11 cellular contexts compared by ENCODE assay signal in the genomic region with DNA sequence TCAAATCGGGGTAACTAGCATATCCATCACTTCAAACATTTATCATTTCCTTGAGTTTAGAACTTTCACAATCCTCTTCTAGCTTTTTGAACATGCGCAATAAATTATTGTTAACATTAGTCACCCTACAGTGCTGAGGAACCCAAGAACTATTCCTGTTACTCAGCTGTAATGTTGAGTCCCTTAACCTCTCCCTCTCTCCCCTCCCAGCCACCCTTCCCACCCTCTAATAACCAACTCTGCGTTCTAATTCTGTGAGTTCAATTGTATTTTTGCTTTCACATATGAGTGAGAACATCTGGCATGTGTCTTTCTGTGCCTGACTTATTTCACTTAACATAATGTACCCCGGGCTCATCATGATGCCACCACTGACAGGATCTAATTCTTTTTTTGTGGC.
DNase-seq lines count a peak whose midpoint lies in the region; ATAC-seq, FAIRE-seq and TF ChIP-seq lines count a peak whose summit lies in the region.
"Had no signal": no experiment of that assay in that cellular context is flagged by ENCODE, and none has a peak within 500 bp of the region (broad histone marks: within the 10 kb centered on the region; RNA-seq: fewer than 3 reads in every experiment).

No MANE protein-coding gene starts in this region.

- DNase-seq in A549 (ENCODE audit: low read depth in 1 of 2, low spot score in 1 of 2) (peak; percentile 27 to 49), H4 (ENCODE audit: low spot score) (peak; percentile 31), hepatic stellate cell (ENCODE audit: low spot score) (peak; percentile 77), suprapubic skin (ENCODE audit: low spot score in 2 of 2) (no peak)
- DNase-seq: body of pancreas; KBM-7; stimulated activated naive CD4-positive, alpha-beta T cell had no signal

- no peak for FAIRE-seq in A549 (lab: Jason Lieb, UNC)

- TF ChIP-seq CTCF in A549 (IDR thresholded peaks at IDR 0.05) (no peak), WI38 (IDR thresholded peaks at IDR 0.05; ENCODE audit: low read depth, low read length) (no peak), suprapubic skin (IDR thresholded peaks at IDR 0.05) (no peak)

- H3K4me2 ChIP-seq in A549: peak overlapping the region; percentile 65

- H3K4me1 ChIP-seq in A549 (peaks cover 46% of the 10 kb centered on the region), suprapubic skin (peaks cover 29% of the 10 kb centered on the region)

- 28% methylated on average over 4 of the region's 4 CpGs for WGBS in A549 (ENCODE audit: missing lambda C conversion rate)
- 63% methylated on average over 4 of the region's 4 CpGs for WGBS in suprapubic skin

- no peak for TF ChIP-seq RAD21 in A549 (conservative IDR thresholded peaks at IDR 0.05 in 1 of 2, IDR thresholded peaks at IDR 0.05 in 1 of 2)

- TF ChIP-seq EP300 in A549 (IDR thresholded peaks at IDR 0.05) (no peak), suprapubic skin (IDR thresholded peaks at IDR 0.05) (no peak)

- H3K9me3 ChIP-seq in A549 (no peaks in the 10 kb centered on the region), suprapubic skin (no peaks in the 10 kb centered on the region)
- H3K9me3 ChIP-seq: body of pancreas had no signal

- H3K27me3 ChIP-seq in suprapubic skin: no peaks in the 10 kb centered on the region
- H3K27me3 ChIP-seq: body of pancreas had no signal

- POLR2A ChIA-PET in A549 (lab: Yijun Ruan, JAX): interaction anchor here (1.7 kb wide), 1 partner anchor 107 kb away, joined by 4 read pairs; no protein-coding TSS in a partner anchor

- CTCF ChIA-PET in A549 (lab: Yijun Ruan, JAX): interaction anchor here (1.5 kb wide), 1 partner anchor 11 kb away, joined by 4 read pairs; no protein-coding TSS in a partner anchor

- ATAC-seq in A549: peak; percentile 70; a peak in 5 of 6 replicates
- ATAC-seq in HG02610 (IDR thresholded peaks at IDR 0.05; ENCODE audit: unreplicated experiment): no peak
- ATAC-seq in GM18858 (IDR thresholded peaks at IDR 0.05; ENCODE audit: unreplicated experiment): no peak
- ATAC-seq in HG03460 (IDR thresholded peaks at IDR 0.05; ENCODE audit: unreplicated experiment): no peak
- ATAC-seq: body of pancreas had no signal

- TF ChIP-seq POLR2A in A549 (IDR thresholded peaks at IDR 0.05; ENCODE audit: low read length) (no peak), suprapubic skin (IDR thresholded peaks at IDR 0.05) (no peak)

- H3K27ac ChIP-seq in A549 (peak overlapping the region; percentile 57 to 78; a peak in 5 of 6 replicates), suprapubic skin (no peak overlapping the region)
- H3K27ac ChIP-seq: body of pancreas had no signal

- H3K4me3 ChIP-seq in A549 (no peak overlapping the region), WI38 (ENCODE audit: low read depth, low read length) (peak overlapping the region; percentile 39), suprapubic skin (no peak overlapping the region)
- H3K4me3 ChIP-seq: body of pancreas had no signal

- H3K36me3 ChIP-seq in suprapubic skin: no peaks in the 10 kb centered on the region

TF ChIP-seq in A549, 52 proteins besides CTCF, POLR2A, EP300 and RAD21:
- TF ChIP-seq FOSL2 (IDR thresholded peaks at IDR 0.05) (no peak), FOSL2 (CRISPR knock-in tag; IDR thresholded peaks at IDR 0.05) (peak; percentile 55), RCOR1 (IDR thresholded peaks at IDR 0.05; ENCODE audit: low read depth, low read length) (no peak), CEBPB (IDR thresholded peaks at IDR 0.05) (peak in 1 of 2 experiments; percentile 37; a peak in 1 of 4 replicates), HDAC2 (IDR thresholded peaks at IDR 0.05) (no peak), MAZ (IDR thresholded peaks at IDR 0.05; ENCODE audit: borderline replicate concordance, low read depth, low read length) (no peak)
- TF ChIP-seq, protein P1, sequence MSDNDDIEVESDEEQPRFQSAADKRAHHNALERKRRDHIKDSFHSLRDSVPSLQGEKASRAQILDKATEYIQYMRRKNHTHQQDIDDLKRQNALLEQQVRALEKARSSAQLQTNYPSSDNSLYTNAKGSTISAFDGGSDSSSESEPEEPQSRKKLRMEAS (IDR thresholded peaks at IDR 0.05): no peak

Comparison
In these comparisons a context has a peak if more than half of its experiments do, and no peak if none do; other contexts are left out.
1. ATAC-seq: peak in A549 (2 of 2); none in HG02610 (single experiment), GM18858 (single experiment) and HG03460 (single experiment).
2. DNase-seq: peak in A549 (2 of 2), H4 (single experiment) and hepatic stellate cell (single experiment); none in suprapubic skin (0 of 2).